ENCODE assay signal across 10 cellular contexts in the genomic region with DNA sequence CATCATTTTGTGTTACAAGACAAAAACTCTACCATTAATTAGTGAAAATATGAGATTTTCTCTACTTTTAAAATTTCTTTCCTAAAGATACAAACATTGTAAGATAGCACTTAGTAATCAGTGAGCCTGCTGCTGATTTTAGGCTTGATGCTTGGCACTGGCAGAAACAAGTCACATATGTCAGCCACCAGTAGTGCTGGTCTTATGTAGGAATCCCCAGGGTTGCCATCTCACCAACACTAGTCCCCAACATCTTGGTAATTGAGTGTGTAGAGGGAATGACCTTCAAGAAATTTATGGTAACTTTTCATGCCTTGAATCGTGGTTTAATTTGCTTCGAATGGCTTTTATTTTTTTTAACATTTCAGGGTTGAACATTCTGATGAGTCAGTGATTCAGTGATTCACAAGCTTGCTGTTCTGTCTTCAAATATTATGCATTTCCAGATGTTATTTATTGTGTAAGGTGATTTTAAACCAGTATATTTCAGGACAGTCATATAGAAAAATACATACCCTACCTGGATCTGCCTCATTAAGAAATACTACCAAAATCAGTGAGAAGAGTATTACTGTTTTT. TPM values are rescaled to one million over a fixed set of nuclear protein-coding genes. Genes with fewer than 3 reads are reported as not detected.
A peak's percentile ranks its signal among the peaks of the same experiment; 100 is the strongest.
DNase-seq lines count a peak whose midpoint lies in the region; ATAC-seq, FAIRE-seq and TF ChIP-seq lines count a peak whose summit lies in the region.
"Had no signal": no experiment of that assay in that cellular context is flagged by ENCODE, and none has a peak within 500 bp of the region (broad histone marks: within the 10 kb centered on the region; RNA-seq: fewer than 3 reads in every experiment).

No MANE protein-coding gene starts in this region.

- H3K4me2 ChIP-seq in K562 (ENCODE audit: insufficient read depth, low read length) = no peak overlapping the region

- H3K27me3 Mint-ChIP-seq in HFFc6 (ENCODE audit: insufficient read depth) = no peaks in the 10 kb centered on the region
- no peaks in the 10 kb centered on the region for H3K27me3 Mint-ChIP-seq in immature natural killer cell (ENCODE audit: low read depth in 3 of 3)
- H3K27me3 Mint-ChIP-seq: CD4-positive, CD25-positive, alpha-beta regulatory T cell had no signal

- H3K27ac Mint-ChIP-seq in HFFc6 (peak overlapping the region; percentile 86), immature natural killer cell (peak overlapping the region in 2 of 6 donors; percentile 23 to 42)

- no peak overlapping the region; the same call in 2 of the 3 replicates for H3K27ac ChIP-seq in K562 (ENCODE audit: extremely low read depth, low read depth, low read length)

- H3K4me3 Mint-ChIP-seq in HFFc6 (peak overlapping the region; percentile 76), immature natural killer cell (no peak overlapping the region)
- H3K4me3 Mint-ChIP-seq: CD4-positive, CD25-positive, alpha-beta regulatory T cell had no signal

- H4K20me1 ChIP-seq in K562 (replicated peaks; ENCODE audit: control insufficient read depth, insufficient read depth, low read length) = no peaks in the 10 kb centered on the region

- H3K79me2 ChIP-seq in K562 (ENCODE audit: control insufficient read depth, insufficient read depth, low read length) = no peaks in the 10 kb centered on the region

- H3K9me3 Mint-ChIP-seq in HFFc6 (no peaks in the 10 kb centered on the region), immature natural killer cell (no peaks in the 10 kb centered on the region)
- H3K9me3 Mint-ChIP-seq: CD4-positive, CD25-positive, alpha-beta regulatory T cell had no signal

- no peak for ATAC-seq in K562

- TF ChIP-seq POLR2A in K562 (conservative IDR thresholded peaks at IDR 0.05) = no peak

- TF ChIP-seq CTCF in HFFc6 (IDR thresholded peaks at IDR 0.05) = no peak
- no peak for TF ChIP-seq CTCF in K562 (IDR thresholded peaks at IDR 0.05 in 2 of 3, conservative IDR thresholded peaks at IDR 0.05 in 1 of 3; ENCODE audit: insufficient read depth in 2 of 3, low read depth in 1 of 3, low read length in 3 of 3)

- no peak overlapping the region for H3K4me3 ChIP-seq in K562

- BruUV-seq in K562 (replicated peaks; lab: Mats Ljungman, UMichigan) = no TSS peak

- FAIRE-seq in K562 (lab: Jason Lieb, UNC) = no peak
- FAIRE-seq in frontal cortex (lab: Jason Lieb, UNC) = no peak

- TF ChIP-seq RAD21 in K562 (CRISPR knock-in tag; conservative IDR thresholded peaks at IDR 0.05 in 1 of 2, IDR thresholded peaks at IDR 0.05 in 1 of 2) = no peak

- H3K36me3 Mint-ChIP-seq in HFFc6 (ENCODE audit: low read depth) (peaks cover 18% of the 10 kb centered on the region), immature natural killer cell (peaks cover 14 to 36% (median 21%) of the 10 kb centered on the region in 3 donors)

- peaks cover 40% of the 10 kb centered on the region for H3K4me1 Mint-ChIP-seq in HFFc6 (ENCODE audit: low read depth)
- H3K4me1 Mint-ChIP-seq in immature natural killer cell = peaks cover 5 to 20% of the 10 kb centered on the region in 2 donors

- H3K9ac ChIP-seq in K562 (ENCODE audit: insufficient read depth in 1 of 2, low read depth in 2 of 2, low read length in 2 of 2) = no peak overlapping the region

- no peak overlapping the region for H2AFZ ChIP-seq in K562 (ENCODE audit: low read depth, low read length)

- WGBS in K562 (ENCODE audit: insufficient coverage, low coverage, missing lambda C conversion rate) = 80% methylated on average over 2 of the region's 2 CpGs

- POLR2A ChIA-PET in K562 (lab: Yijun Ruan, JAX) = interaction anchor here (0.5 kb wide), 1 partner anchor 311 kb away, joined by 3 read pairs; no protein-coding TSS in a partner anchor

- peaks cover 52% of the 10 kb centered on the region for H3K36me3 ChIP-seq in K562 (ENCODE audit: control insufficient read depth, insufficient read depth, low read length)

- intact Hi-C loops in K562 (cut with micrococcal nuclease) = loop anchor here (5.0 to 10.0 kb wide), 4 partner anchors 238 to 521 kb away; a partner anchor contains a TSS

- no peaks in the 10 kb centered on the region for H3K27me3 ChIP-seq in K562 (ENCODE audit: control insufficient read depth in 2 of 2, insufficient read depth in 2 of 2, low read length in 2 of 2)

- no peaks in the 10 kb centered on the region for H3K9me3 ChIP-seq in K562 (replicated peaks; ENCODE audit: control insufficient read depth, insufficient read depth, low read depth, low read length)

- TF ChIP-seq EP300 in K562 (IDR thresholded peaks at IDR 0.05; ENCODE audit: low read length) = no peak

- no peaks in the 10 kb centered on the region for H3K9me1 ChIP-seq in K562 (ENCODE audit: control insufficient read depth, insufficient read depth, low read length)

- in situ Hi-C loops in K562 (cut with MboI) = no loop called here

- CTCF ChIA-PET in K562 (lab: Yijun Ruan, JAX; ENCODE audit: low intra/inter-chr PET ratio) = no interaction called here

- peaks cover 0 to 10% of the 10 kb centered on the region in 2 experiments; a peak in 2 of 5 replicates for H3K4me1 ChIP-seq in K562 (replicated peaks in 1 of 2; ENCODE audit: control insufficient read depth in 2 of 2, insufficient read depth in 2 of 2, low read length in 2 of 2)

- DNase-seq in A172 (ENCODE audit: low spot score) = peak; percentile 20
- DNase-seq in HFFc6 = peak; percentile 46
- DNase-seq in K562 (ENCODE audit: extremely low read depth in 1 of 4, low spot score in 3 of 4) = no peak
- peak; percentile 50 for DNase-seq in kidney glomerular epithelial cell (lab: John Stamatoyannopoulos, UW)
- no peak for DNase-seq in NCI-H1694 treated with DMSO at 0.1 percent for 48 hours (lab: John Stamatoyannopoulos, UW)
- no peak for DNase-seq in frontal cortex (ENCODE audit: low spot score in 2 of 2)
- DNase-seq in immature natural killer cell = no peak
- DNase-seq in HPDE6-E6E7 (ENCODE audit: extremely low spot score) = no peak
- DNase-seq: CD4-positive, CD25-positive, alpha-beta regulatory T cell; NCI-H2227 treated with DMSO at 0.1 percent for 48 hours had no signal

TF ChIP-seq in K562, 482 proteins besides CTCF, POLR2A, EP300 and RAD21 (continues in another document):
- TF ChIP-seq CREB1 (IDR thresholded peaks at IDR 0.05) (no peak), CREB1 (CRISPR knock-in tag; IDR thresholded peaks at IDR 0.05) (no peak), ZNF124 (CRISPR knock-in tag; IDR thresholded peaks at IDR 0.05) (no peak), MAFK (IDR thresholded peaks at IDR 0.05; ENCODE audit: low read length) (peak; percentile 37; the same call in 1 of the 2 replicates), HDAC8 (tag; IDR thresholded peaks at IDR 0.05) (no peak)

RNA-seq across cellular contexts. Expression of a gene that starts 11.9 kb away (rescaled TPM):
- total RNA-seq in A172 (2014; rRNA removed; shearing (Covaris generic)) = 40.5 and 55.6 TPM in 2 replicates
- total RNA-seq in HFFc6 (2021; fragmentation: NEBNext Ultra II Directional; extraction: Animal tissue kit (Norgen Biotek cat#: 25700)) = 10 to 100 TPM; 28.8 to 32.6 (median 31.4) TPM
- 14.5 and 61.2 TPM in 2 replicates for total RNA-seq in K562 (2011; cell fraction: chromatin; rRNA removed; ENCODE audit: low replicate concordance)
- 5.3 and 9.7 TPM in 2 replicates for total RNA-seq in K562 (2011; cell fraction: nucleolus; rRNA removed)
- 15.5 and 17.3 TPM in 2 replicates for total RNA-seq in K562 (2011; cell fraction: nucleoplasm; rRNA removed)
- total RNA-seq in K562 (2014; rRNA removed) = 20.8 and 24.3 TPM in 2 replicates
- 35.9 and 39.9 TPM in 2 replicates for total RNA-seq in K562 (2014; rRNA removed; fragmentation: Illumina TruSeq; extraction: Trizol)
- 38.6 and 40.1 TPM in 2 replicates for total RNA-seq in K562 (2015; rRNA removed; fragmentation: Illumina TruSeq; extraction: Trizol)
- 26.2 TPM in 2 replicates for total RNA-seq in K562 (2021)
- polyA plus RNA-seq in K562 (2011; rRNA removed) = 24.1 and 34.4 TPM in 2 replicates
- 6.3 and 12.1 TPM in 2 replicates for polyA plus RNA-seq in K562 (2011; cell fraction: cytosol; rRNA removed)
- polyA plus RNA-seq in K562 (2011; cell fraction: nucleus; rRNA removed) = 41.1 and 53.7 TPM in 2 replicates
- 23.4 and 30.5 TPM in 2 replicates for polyA plus RNA-seq in K562 (2012)
- 42.8 and 45.5 TPM in 2 replicates for polyA plus RNA-seq in K562 (2014; fragmentation: Illumina TruSeq; extraction: Trizol)
- polyA plus RNA-seq in K562 (2014; fragmentation: Nextera tagmentation; extraction: Ambion mirVana) = 10 to 100 TPM; 16.0 to 19.5 TPM
- 25.7 and 34.2 TPM in 2 replicates for polyA plus RNA-seq in K562 (2014; rRNA removed)
- polyA minus RNA-seq in K562 (2011; rRNA and poly(A)+ RNA removed) = 44.5 and 53.7 TPM in 2 replicates
- polyA minus RNA-seq in K562 (2011; cell fraction: cytosol; rRNA and poly(A)+ RNA removed) = 10.1 and 12.6 TPM in 2 replicates
- 20.9 and 37.4 TPM in 2 replicates for polyA minus RNA-seq in K562 (2011; cell fraction: nucleus; rRNA and poly(A)+ RNA removed)
- total RNA-seq in frontal cortex = 75.8 TPM
- 10 to 100 TPM in 1 of 3 donors, 1 to 10 TPM in 2; 7.5 to 15.6 (median 9.9) TPM for polyA plus RNA-seq in immature natural killer cell

RNA-seq across cellular contexts. Expression of a gene that starts 45.7 kb away (rescaled TPM):
- not detected in 2 replicates for total RNA-seq in A172 (2014; rRNA removed; shearing (Covaris generic))
- not detected for total RNA-seq in HFFc6 (2021; fragmentation: NEBNext Ultra II Directional; extraction: Animal tissue kit (Norgen Biotek cat#: 25700))
- total RNA-seq in K562 (2011; cell fraction: chromatin; rRNA removed; ENCODE audit: low replicate concordance) = 0.72 TPM in 1 of 2 replicates, not detected in the other
- not detected in 2 replicates for total RNA-seq in K562 (2011; cell fraction: nucleolus; rRNA removed)
- total RNA-seq in K562 (2011; cell fraction: nucleoplasm; rRNA removed) = not detected in 2 replicates
- total RNA-seq in K562 (2014; rRNA removed) (0.29 TPM in 1 of 2 replicates, not detected in the other), K562 (2014; rRNA removed; fragmentation: Illumina TruSeq; extraction: Trizol) (1.3 and 1.5 TPM in 2 replicates), K562 (2015; rRNA removed; fragmentation: Illumina TruSeq; extraction: Trizol) (0.26 and 0.47 TPM in 2 replicates), K562 (2021) (0.38 and 0.94 TPM in 2 replicates), frontal cortex (not detected)
- polyA plus RNA-seq in K562 (2011; rRNA removed) (0.22 and 0.92 TPM in 2 replicates), K562 (2014; fragmentation: Illumina TruSeq; extraction: Trizol) (0.68 and 0.91 TPM in 2 replicates), K562 (2014; fragmentation: Nextera tagmentation; extraction: Ambion mirVana) (1 to 10 TPM; 2.7 to 3.9 TPM), K562 (2014; rRNA removed) (1.1 TPM in 2 replicates), immature natural killer cell (under 1 TPM in 2 of 3 donors, not detected in 1; 0.59 to 0.62 TPM)
- 0.18 TPM in 1 of 2 replicates, not detected in the other for polyA plus RNA-seq in K562 (2011; cell fraction: cytosol; rRNA removed)
- 0.30 and 0.35 TPM in 2 replicates for polyA plus RNA-seq in K562 (2011; cell fraction: nucleus; rRNA removed)
- 1.2 and 1.6 TPM in 2 replicates for polyA plus RNA-seq in K562 (2012)
- polyA minus RNA-seq in K562 (2011; rRNA and poly(A)+ RNA removed) = 0.45 and 0.95 TPM in 2 replicates
- not detected in 2 replicates for polyA minus RNA-seq in K562 (2011; cell fraction: cytosol; rRNA and poly(A)+ RNA removed)
- polyA minus RNA-seq in K562 (2011; cell fraction: nucleus; rRNA and poly(A)+ RNA removed) = not detected in 2 replicates
- total RNA-seq: CD4-positive, CD25-positive, alpha-beta regulatory T cell had no signal
- polyA plus RNA-seq: CD4-positive, CD25-positive, alpha-beta regulatory T cell had no signal

Comparison
In these comparisons a context has a peak if more than half of its experiments do, and no peak if none do; other contexts are left out.
1. DNase-seq: peak in A172 (single experiment), HFFc6 (single experiment) and kidney glomerular epithelial cell (single experiment); none in K562 (0 of 4), NCI-H1694 treated with DMSO at 0.1 percent for 48 hours (single experiment), frontal cortex (0 of 2), immature natural killer cell (0 of 3) and HPDE6-E6E7 (single experiment).